39 cellular contexts compared by ENCODE assay signal in the genomic region with DNA sequence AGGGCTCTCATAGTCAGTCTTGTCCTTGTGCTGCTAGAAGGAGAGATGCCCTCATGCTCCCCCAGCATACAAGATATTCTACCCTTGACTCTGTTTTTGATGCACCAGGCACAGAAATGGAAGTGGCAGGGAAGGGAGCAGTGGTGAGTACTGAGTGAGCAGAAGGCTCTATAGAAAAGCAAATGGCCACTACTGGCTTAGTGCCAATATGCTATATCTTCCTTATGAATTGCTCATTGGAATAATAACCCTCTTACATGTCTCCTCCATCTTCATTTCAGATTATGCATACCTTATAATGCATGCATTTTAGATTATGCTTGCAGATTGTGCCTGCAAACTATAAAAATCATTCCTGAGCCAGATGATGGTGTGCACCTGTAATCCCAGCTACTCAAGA.
"Had no signal": no experiment of that assay in that cellular context is flagged by ENCODE, and none has a peak within 500 bp of the region (broad histone marks: within the 10 kb centered on the region; RNA-seq: fewer than 3 reads in every experiment).

No MANE protein-coding gene starts in this region.

- H3K4me1 ChIP-seq: breast epithelium had no signal

- H3K27ac ChIP-seq: adrenal gland, body of pancreas, brain microvascular endothelial cell, breast epithelium, cardiac muscle cell had no signal

- H3K27ac Mint-ChIP-seq: activated naive CD4-positive, alpha-beta T cell treated with anti-CD3 and anti-CD28 coated beads for 36 hours; activated naive CD4-positive, alpha-beta T cell treated with anti-CD3 and anti-CD28 coated beads, Interleukin-2, amount 10 ng/mL, durations not matched to agents 7 days and 5 days; activated naive CD4-positive, alpha-beta T cell treated with anti-CD3 and anti-CD28 coated beads, Interleukin-2, amount 50 U/mL, for 24 hours; activated naive CD4-positive, alpha-beta T cell treated with anti-CD3 and anti-CD28 coated beads, Interleukin-2, amount 50 U/mL, for 72 hours; activated naive CD8-positive, alpha-beta T cell; activated naive CD8-positive, alpha-beta T cell treated with anti-CD3 and anti-CD28 coated beads for 36 hours; activated naive CD8-positive, alpha-beta T cell treated with anti-CD3 and anti-CD28 coated beads, Interleukin-2, amount 10 ng/mL, durations not matched to agents 7 days and 5 days; activated naive CD8-positive, alpha-beta T cell treated with anti-CD3 and anti-CD28 coated beads, Interleukin-2, amount 50 U/mL, for 24 hours; activated T-cell treated with anti-CD3 and anti-CD28 coated beads, Interleukin-2, amount 50 U/mL, for 24 hours; activated T-cell treated with anti-CD3 and anti-CD28 coated beads, Interleukin-2, amount 50 U/mL, for 72 hours; activated T-helper 1 cell treated with anti-CD3 and anti-CD28 coated beads, Interleukin-12 subunit alpha, Interleukin-12 subunit beta, Interleukin-2, Interleukin-4 antibody, amounts not matched to agents 30 ng/mL and 10 ng/mL and 1 ng/mL, durations not matched to agents 14 hours and 24 hours and 36 hours; activated T-helper 2 cell treated with anti-CD3 and anti-CD28 coated beads, Interferon-gamma antibody, Interleukin-2, Interleukin-4, amounts not matched to agents 10 μg/mL and 5 μg/mL and 100 μg/mL, durations not matched to agents 14 hours and 24 hours and 36 hours; brain had no signal

- H3K4me1 Mint-ChIP-seq: activated naive CD4-positive, alpha-beta T cell treated with anti-CD3 and anti-CD28 coated beads, Interleukin-2, amount 10 ng/mL, durations not matched to agents 7 days and 5 days; activated naive CD8-positive, alpha-beta T cell treated with anti-CD3 and anti-CD28 coated beads, Interleukin-2, amount 10 ng/mL, durations not matched to agents 7 days and 5 days had no signal

- H3K4me3 ChIP-seq: adrenal gland, ascending aorta, body of pancreas, breast epithelium, cardiac muscle cell had no signal

- H3K36me3 ChIP-seq: brain microvascular endothelial cell, breast epithelium, cardiac muscle cell had no signal

- H3K27me3 Mint-ChIP-seq: activated naive CD4-positive, alpha-beta T cell treated with anti-CD3 and anti-CD28 coated beads, Interleukin-2, amount 10 ng/mL, durations not matched to agents 7 days and 5 days; activated naive CD4-positive, alpha-beta T cell treated with anti-CD3 and anti-CD28 coated beads, Interleukin-2, amount 50 U/mL, for 24 hours; activated naive CD8-positive, alpha-beta T cell; activated naive CD8-positive, alpha-beta T cell treated with anti-CD3 and anti-CD28 coated beads for 36 hours; activated naive CD8-positive, alpha-beta T cell treated with anti-CD3 and anti-CD28 coated beads, Interleukin-2, amount 10 ng/mL, durations not matched to agents 7 days and 5 days; activated naive CD8-positive, alpha-beta T cell treated with anti-CD3 and anti-CD28 coated beads, Interleukin-2, amount 50 U/mL, for 24 hours; activated T-cell treated with anti-CD3 and anti-CD28 coated beads, Interleukin-2, amount 50 U/mL, for 24 hours; central memory CD8-positive, alpha-beta T cell had no signal

- FAIRE-seq: astrocyte, bronchial epithelial cell, colon had no signal

- ATAC-seq: activated naive CD4-positive, alpha-beta T cell treated with anti-CD3 and anti-CD28 coated beads, Interleukin-2, amount 50 U/mL, for 72 hours; activated naive CD8-positive, alpha-beta T cell treated with anti-CD3 and anti-CD28 coated beads, Interleukin-2, amount 50 U/mL, for 24 hours; activated T-cell treated with anti-CD3 and anti-CD28 coated beads, Interleukin-2, amount 50 U/mL, for 4 hours; activated T-cell treated with anti-CD3 and anti-CD28 coated beads, Interleukin-2, amount 50 U/mL, for 72 hours; body of pancreas had no signal

- DNase-seq: activated effector memory CD4-positive, alpha-beta T cell treated with anti-CD3 and anti-CD28 coated beads, Interleukin-2, amount 50 U/mL, for 16 hours; activated effector memory CD4-positive, alpha-beta T cell treated with Interleukin-2 at 50 U/mL for 16 hours; activated gamma-delta T cell; activated gamma-delta T cell treated with Interleukin-2 at 50 U/mL for 16 hours; activated naive CD4-positive, alpha-beta T cell; activated naive CD4-positive, alpha-beta T cell treated with anti-CD3 and anti-CD28 coated beads for 36 hours; activated naive CD4-positive, alpha-beta T cell treated with anti-CD3 and anti-CD28 coated beads, Interleukin-2, amount 10 ng/mL, durations not matched to agents 7 days and 5 days; activated naive CD4-positive, alpha-beta T cell treated with anti-CD3 and anti-CD28 coated beads, Interleukin-2, amount 50 U/mL, for 16 hours; activated naive CD4-positive, alpha-beta T cell treated with Interleukin-2 at 50 U/mL for 16 hours; activated naive CD8-positive, alpha-beta T cell treated with anti-CD3 and anti-CD28 coated beads for 36 hours; activated naive CD8-positive, alpha-beta T cell treated with anti-CD3 and anti-CD28 coated beads, Interleukin-2, amount 10 ng/mL, durations not matched to agents 7 days and 5 days; activated naive CD8-positive, alpha-beta T cell treated with anti-CD3 and anti-CD28 coated beads, Interleukin-2, amount 50 U/mL, for 24 hours; activated T-cell treated with anti-CD3 and anti-CD28 coated beads, Interleukin-2, amount 50 U/mL, for 24 hours; activated T-cell treated with anti-CD3 and anti-CD28 coated beads, Interleukin-2, amount 50 U/mL, for 4 hours; activated T-cell treated with anti-CD3 and anti-CD28 coated beads, Interleukin-2, amount 50 U/mL, for 48 hours; activated T-cell treated with anti-CD3 and anti-CD28 coated beads, Interleukin-2, amount 50 U/mL, for 72 hours; adrenal gland; amniotic stem cell; amygdala; anterior cingulate cortex; aorta; body of pancreas; brain microvascular endothelial cell; caudate nucleus; central memory CD4-positive, alpha-beta T cell; cerebellar nuclear complex had no signal

- H3K9me3 ChIP-seq: adrenal gland, ascending aorta, body of pancreas, breast epithelium had no signal

- H3K9me3 Mint-ChIP-seq: activated naive CD4-positive, alpha-beta T cell treated with anti-CD3 and anti-CD28 coated beads for 36 hours; activated naive CD4-positive, alpha-beta T cell treated with anti-CD3 and anti-CD28 coated beads, Interleukin-2, amount 10 ng/mL, durations not matched to agents 7 days and 5 days; central memory CD8-positive, alpha-beta T cell had no signal

- H3K36me3 Mint-ChIP-seq: brain had no signal

- H3K27me3 ChIP-seq: adrenal gland, ascending aorta, body of pancreas, brain microvascular endothelial cell, breast epithelium, cardiac muscle cell had no signal

- H3K4me3 Mint-ChIP-seq: activated naive CD4-positive, alpha-beta T cell treated with anti-CD3 and anti-CD28 coated beads for 36 hours; activated naive CD4-positive, alpha-beta T cell treated with anti-CD3 and anti-CD28 coated beads, Interleukin-2, amount 10 ng/mL, durations not matched to agents 7 days and 5 days; activated naive CD4-positive, alpha-beta T cell treated with anti-CD3 and anti-CD28 coated beads, Interleukin-2, amount 50 U/mL, for 24 hours; activated naive CD8-positive, alpha-beta T cell; activated naive CD8-positive, alpha-beta T cell treated with anti-CD3 and anti-CD28 coated beads for 36 hours; activated naive CD8-positive, alpha-beta T cell treated with anti-CD3 and anti-CD28 coated beads, Interleukin-2, amount 10 ng/mL, durations not matched to agents 7 days and 5 days; activated naive CD8-positive, alpha-beta T cell treated with anti-CD3 and anti-CD28 coated beads, Interleukin-2, amount 50 U/mL, for 24 hours; activated T-cell treated with anti-CD3 and anti-CD28 coated beads, Interleukin-2, amount 50 U/mL, for 24 hours; activated T-cell treated with anti-CD3 and anti-CD28 coated beads, Interleukin-2, amount 50 U/mL, for 4 hours; activated T-cell treated with anti-CD3 and anti-CD28 coated beads, Interleukin-2, amount 50 U/mL, for 72 hours; activated T-helper 1 cell treated with anti-CD3 and anti-CD28 coated beads, Interleukin-12 subunit alpha, Interleukin-12 subunit beta, Interleukin-2, Interleukin-4 antibody, amounts not matched to agents 30 ng/mL and 10 ng/mL and 1 ng/mL, durations not matched to agents 14 hours and 24 hours and 36 hours; brain; central memory CD8-positive, alpha-beta T cell had no signal
